In the genomic region with DNA sequence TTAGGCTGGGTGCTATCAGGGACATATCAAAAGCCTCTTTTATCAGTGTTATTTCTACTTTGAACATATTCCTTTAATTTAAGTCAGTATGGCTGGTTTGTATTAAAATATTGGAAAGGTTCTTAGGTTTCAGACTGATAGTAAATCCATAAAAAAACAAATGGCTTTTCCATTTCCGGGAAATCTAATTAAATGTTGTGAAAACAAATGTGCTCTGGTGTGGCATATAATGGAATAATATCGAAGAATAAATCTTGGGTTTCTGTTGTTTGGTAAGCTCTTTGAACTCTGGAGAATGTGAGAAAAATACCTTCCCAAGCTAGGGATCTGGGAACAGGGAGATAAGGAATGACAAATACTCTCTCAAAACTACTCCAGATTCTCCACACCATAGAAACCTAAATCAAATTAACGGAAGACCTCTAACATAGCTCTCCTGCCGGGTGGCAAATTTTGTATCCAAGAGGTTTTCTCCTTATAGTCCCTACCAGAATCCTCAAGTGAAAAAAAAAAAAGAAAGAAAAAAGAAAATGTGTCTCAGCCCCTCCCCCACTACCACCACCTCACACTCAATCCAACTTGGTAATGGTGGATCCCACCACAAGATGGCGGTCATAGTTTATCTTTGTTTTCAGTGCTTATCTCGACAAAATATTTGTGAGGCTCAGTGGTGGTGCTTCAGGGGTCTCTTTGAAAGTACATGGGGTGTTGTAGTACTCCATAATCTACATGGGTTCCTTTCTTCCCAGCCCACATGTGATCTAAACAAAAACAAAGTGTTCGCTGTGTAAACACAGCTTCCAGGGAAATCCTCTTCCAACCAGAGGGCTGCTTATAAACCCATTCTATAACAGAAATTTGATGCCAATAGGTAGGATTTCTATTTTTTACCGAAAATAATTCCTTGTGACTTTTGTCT, we compare ENCODE assay signal across 9 cellular contexts. TPM values are rescaled to one million over a fixed set of nuclear protein-coding genes. Genes with fewer than 3 reads are reported as not detected.
A peak's percentile ranks its signal among the peaks of the same experiment; 100 is the strongest.
DNase-seq lines count a peak whose midpoint lies in the region; ATAC-seq and TF ChIP-seq lines count a peak whose summit lies in the region.
"Had no signal": no experiment of that assay in that cellular context is flagged by ENCODE, and none has a peak within 500 bp of the region (broad histone marks: within the 10 kb centered on the region; RNA-seq: fewer than 3 reads in every experiment).

No MANE protein-coding gene starts in this region.

- H3K9me3 ChIP-seq in breast epithelium (no peaks in the 10 kb centered on the region), neural cell (ENCODE audit: low read length) (no peaks in the 10 kb centered on the region), esophagus squamous epithelium (no peaks in the 10 kb centered on the region)
- H3K9me3 ChIP-seq: adrenal gland had no signal

- H3K36me3 ChIP-seq in breast epithelium (no peaks in the 10 kb centered on the region), neural cell (ENCODE audit: insufficient read depth, low read length) (no peaks in the 10 kb centered on the region), esophagus squamous epithelium (no peaks in the 10 kb centered on the region)
- H3K36me3 ChIP-seq: adrenal gland had no signal

- peak; percentile 50 for TF ChIP-seq RAD21 in neural cell (conservative IDR thresholded peaks at IDR 0.05)

- ATAC-seq in activated naive CD8-positive, alpha-beta T cell treated with anti-CD3 and anti-CD28 coated beads, Interleukin-2, amount 50 U/mL, for 24 hours, result no peak
- no peak for ATAC-seq in HG03565 (IDR thresholded peaks at IDR 0.05; ENCODE audit: unreplicated experiment)

- no peak overlapping the region for H3K4me3 Mint-ChIP-seq in MCF 10A (ENCODE audit: unreplicated experiment)
- no peak overlapping the region for H3K4me3 Mint-ChIP-seq in activated naive CD8-positive, alpha-beta T cell treated with anti-CD3 and anti-CD28 coated beads, Interleukin-2, amount 50 U/mL, for 24 hours

- no peak overlapping the region for H3K4me3 ChIP-seq in breast epithelium
- H3K4me3 ChIP-seq in neural cell (ENCODE audit: low read length), result no peak overlapping the region
- no peak overlapping the region for H3K4me3 ChIP-seq in esophagus squamous epithelium
- H3K4me3 ChIP-seq: adrenal gland had no signal

- peaks cover 6% of the 10 kb centered on the region for H3K9me3 Mint-ChIP-seq in MCF 10A (ENCODE audit: unreplicated experiment)
- H3K9me3 Mint-ChIP-seq in activated naive CD8-positive, alpha-beta T cell treated with anti-CD3 and anti-CD28 coated beads, Interleukin-2, amount 50 U/mL, for 24 hours, result no peaks in the 10 kb centered on the region

- H3K27me3 Mint-ChIP-seq in MCF 10A (ENCODE audit: insufficient read depth, unreplicated experiment), result no peaks in the 10 kb centered on the region
- H3K27me3 Mint-ChIP-seq in activated naive CD8-positive, alpha-beta T cell treated with anti-CD3 and anti-CD28 coated beads, Interleukin-2, amount 50 U/mL, for 24 hours, result peaks cover 4% of the 10 kb centered on the region

- no peak overlapping the region for H3K4me2 ChIP-seq in neural cell (ENCODE audit: low read length)

- 69 to 73% methylated on average over 8 of the region's 8 CpGs for WGBS in esophagus squamous epithelium, 2 donors

- no peaks in the 10 kb centered on the region for H3K27me3 ChIP-seq in breast epithelium
- no peaks in the 10 kb centered on the region for H3K27me3 ChIP-seq in neural cell (ENCODE audit: insufficient read depth, low read depth, low read length)
- no peaks in the 10 kb centered on the region for H3K27me3 ChIP-seq in esophagus squamous epithelium
- H3K27me3 ChIP-seq: adrenal gland had no signal

- intact Hi-C loops in MCF 10A (cut with micrococcal nuclease), result no loop called here
- intact Hi-C loops in breast epithelium (cut with DNase I; ENCODE audit: low total_unique reads), result no loop called here
- intact Hi-C loops in esophagus squamous epithelium (cut with DNase I), result no loop called here

- DNase-seq in MCF 10A (ENCODE audit: unreplicated experiment) (peak; percentile 31), breast epithelium (ENCODE audit: low spot score in 2 of 2) (no peak), NCI-H1092 (lab: John Stamatoyannopoulos, UW) (peak; percentile 22), DMS79 (lab: John Stamatoyannopoulos, UW) (no peak), esophagus squamous epithelium (lab: John Stamatoyannopoulos, UW) (no peak)
- DNase-seq in activated naive CD8-positive, alpha-beta T cell treated with anti-CD3 and anti-CD28 coated beads, Interleukin-2, amount 50 U/mL, for 24 hours, result peak; percentile 11

- CTCF ChIA-PET in MCF 10A (lab: Yijun Ruan, JAX), result interaction anchor here (0.5 to 1.2 kb wide), 5 partner anchors 23 to 254 kb away, joined by 3 to 5 read pairs (median 4); no protein-coding TSS in a partner anchor

- H4K20me1 ChIP-seq in neural cell (ENCODE audit: insufficient read depth), result no peaks in the 10 kb centered on the region

- no peaks in the 10 kb centered on the region for H3K9me2 ChIP-seq in neural cell (ENCODE audit: insufficient read depth, low read length)

- TF ChIP-seq CTCF in MCF 10A (IDR thresholded peaks at IDR 0.05; ENCODE audit: unreplicated experiment) (no peak), breast epithelium (IDR thresholded peaks at IDR 0.05) (no peak), neural cell (IDR thresholded peaks at IDR 0.05; ENCODE audit: poor library complexity, severe bottlenecking) (peak; percentile 45), esophagus squamous epithelium (IDR thresholded peaks at IDR 0.05) (no peak)

- H3K27ac Mint-ChIP-seq in MCF 10A (ENCODE audit: low read depth, unreplicated experiment), result no peak overlapping the region
- no peak overlapping the region for H3K27ac Mint-ChIP-seq in activated naive CD8-positive, alpha-beta T cell treated with anti-CD3 and anti-CD28 coated beads, Interleukin-2, amount 50 U/mL, for 24 hours

- POLR2A ChIA-PET in MCF 10A (lab: Yijun Ruan, JAX), result interaction anchor here (1.0 kb wide), 1 partner anchor 106 kb away, joined by 3 read pairs; no protein-coding TSS in a partner anchor

- no peaks in the 10 kb centered on the region for H3K79me2 ChIP-seq in neural cell (replicated peaks; ENCODE audit: insufficient read depth, low read length)

- no peaks in the 10 kb centered on the region for H3K36me3 Mint-ChIP-seq in MCF 10A (ENCODE audit: insufficient read depth, unreplicated experiment)
- H3K36me3 Mint-ChIP-seq in activated naive CD8-positive, alpha-beta T cell treated with anti-CD3 and anti-CD28 coated beads, Interleukin-2, amount 50 U/mL, for 24 hours (ENCODE audit: low read depth), result no peaks in the 10 kb centered on the region

- no TSS peak for BruUV-seq in MCF 10A (replicated peaks; lab: Mats Ljungman, UMichigan)

- no peak overlapping the region for H2AFZ ChIP-seq in neural cell (ENCODE audit: low read depth, low read length)

- H3K9ac ChIP-seq in neural cell (ENCODE audit: low read length), result no peak overlapping the region

- no peak for TF ChIP-seq EP300 in neural cell (conservative IDR thresholded peaks at IDR 0.05; ENCODE audit: poor library complexity, severe bottlenecking)

- no peaks in the 10 kb centered on the region for H3K4me1 ChIP-seq in breast epithelium
- no peaks in the 10 kb centered on the region for H3K4me1 ChIP-seq in esophagus squamous epithelium

- H3K27ac ChIP-seq in breast epithelium (no peak overlapping the region), neural cell (ENCODE audit: low read length) (no peak overlapping the region), esophagus squamous epithelium (no peak overlapping the region)
- H3K27ac ChIP-seq: adrenal gland had no signal

- TF ChIP-seq POLR2A in breast epithelium (IDR thresholded peaks at IDR 0.05) (no peak), esophagus squamous epithelium (IDR thresholded peaks at IDR 0.05) (no peak)

- peaks cover 25% of the 10 kb centered on the region for H3K4me1 Mint-ChIP-seq in MCF 10A (ENCODE audit: insufficient read depth, unreplicated experiment)
- no peaks in the 10 kb centered on the region for H3K4me1 Mint-ChIP-seq in activated naive CD8-positive, alpha-beta T cell treated with anti-CD3 and anti-CD28 coated beads, Interleukin-2, amount 50 U/mL, for 24 hours

- no peaks in the 10 kb centered on the region for H3F3A ChIP-seq in neural cell (ENCODE audit: insufficient read depth, low read length, poor library complexity, severe bottlenecking)

TF ChIP-seq in neural cell, 6 proteins besides CTCF, POLR2A, EP300 and RAD21:
- peak; percentile 44 for TF ChIP-seq SMC3 (conservative IDR thresholded peaks at IDR 0.05; ENCODE audit: poor library complexity)
- no peak for TF ChIP-seq POLR2AphosphoS5 (IDR thresholded peaks at IDR 0.05)
TF ChIP-seq in neural cell: peak in this region for 1.

RNA-seq across cellular contexts. Expression of gene FST, which starts 54.6 kb away (rescaled TPM):
- 6.2 and 7.3 TPM in 2 replicates for total RNA-seq in MCF 10A (2022)
- total RNA-seq in breast epithelium, result 10 to 100 TPM in 1 of 3 donors, 1 to 10 TPM in 2; 6.2 to 23.0 (median 7.6) TPM
- polyA plus RNA-seq in neural cell, result 1.1 and 1.3 TPM in 2 replicates
- polyA minus RNA-seq in neural cell, result 0.46 and 0.49 TPM in 2 replicates
- 10 to 100 TPM in 1 of 4 donors, 1 to 10 TPM in 3; 1.6 to 11.3 (median 3.3) TPM for total RNA-seq in esophagus squamous epithelium

Comparison
In these comparisons a context has a peak if more than half of its experiments do, and no peak if none do; other contexts are left out.
1. DNase-seq: peak in MCF 10A (single experiment), NCI-H1092 (single experiment) and activated naive CD8-positive, alpha-beta T cell treated with anti-CD3 and anti-CD28 coated beads, Interleukin-2, amount 50 U/mL, for 24 hours (single experiment); none in breast epithelium (0 of 2), DMS79 (single experiment) and esophagus squamous epithelium (single experiment).